In genomic region chr2:239594772-239595608, GRCh38 we compare ENCODE assay signal across 1 cellular context.
TF ChIP-seq lines count a peak whose summit lies in the region.

No MANE protein-coding gene starts in this region.

TF ChIP-seq in HepG2, 621 proteins besides CTCF, POLR2A, EP300 and RAD21 (continued from another document):
- TF ChIP-seq USF2 (IDR thresholded peaks at IDR 0.05; ENCODE audit: low read depth, low read length) = no peak
- TF ChIP-seq USF2 (CRISPR knock-in tag; IDR thresholded peaks at IDR 0.05; ENCODE audit: borderline replicate concordance) = no peak
- no peak for TF ChIP-seq TCF12 (IDR thresholded peaks at IDR 0.05)
- no peak for TF ChIP-seq TCF12 (CRISPR knock-in tag; IDR thresholded peaks at IDR 0.05)
- TF ChIP-seq ATAD3A (CRISPR knock-in tag; IDR thresholded peaks at IDR 0.05) = no peak
